In genomic region chrX:21993265-21993664, GRCh38 we compare ENCODE assay signal across 9 cellular contexts. TPM values are rescaled to one million over a fixed set of nuclear protein-coding genes. Genes with fewer than 3 reads are reported as not detected.
DNase-seq lines count a peak whose midpoint lies in the region; ATAC-seq and TF ChIP-seq lines count a peak whose summit lies in the region.
"Had no signal": no experiment of that assay in that cellular context is flagged by ENCODE, and none has a peak within 500 bp of the region (broad histone marks: within the 10 kb centered on the region; RNA-seq: fewer than 3 reads in every experiment).

No MANE protein-coding gene starts in this region.

- peaks cover 0 to 16% (median 0%) of the 10 kb centered on the region in 4 donors for H3K36me3 ChIP-seq in sigmoid colon

- no peaks in the 10 kb centered on the region for H3K9me3 ChIP-seq in sigmoid colon
- H3K9me3 ChIP-seq: SJCRH30 had no signal

- no peak for TF ChIP-seq CTCF in sigmoid colon (IDR thresholded peaks at IDR 0.05)

- DNase-seq in SKM-1 treated with dmso at 0.1 percent for 144 hours (lab: John Stamatoyannopoulos, UW; ENCODE audit: unreplicated experiment) (peak; percentile 58), sigmoid colon (peak; percentile 72), NCI-H2081 treated with DMSO at 0.1 percent for 48 hours (lab: John Stamatoyannopoulos, UW) (no peak), NCI-H748 treated with DMSO at 0.1 percent for 48 hours (lab: John Stamatoyannopoulos, UW) (no peak)
- DNase-seq in stimulated activated CD8-positive, alpha-beta memory T cell treated with anti-CD3 and anti-CD28 coated beads, Interleukin-4, amount 100 ng/mL, for 48 hours, result no peak
- DNase-seq: GOT3, SJCRH30 had no signal

- H3K27me3 ChIP-seq in sigmoid colon, result no peaks in the 10 kb centered on the region
- H3K27me3 ChIP-seq: SJCRH30 had no signal

- 63 to 90% methylated on average over 8 of the region's 8 CpGs for WGBS in sigmoid colon, 2 donors

- H3K27ac ChIP-seq in sigmoid colon, result peak overlapping the region in 1 of 4 donors; percentile 27
- H3K27ac ChIP-seq: SJCRH30 had no signal

- no peak for TF ChIP-seq EP300 in sigmoid colon (IDR thresholded peaks at IDR 0.05)

- ATAC-seq in GM19328 (IDR thresholded peaks at IDR 0.05; ENCODE audit: unreplicated experiment) (peak; percentile 75), HG02943 (IDR thresholded peaks at IDR 0.05; ENCODE audit: low read depth, unreplicated experiment) (peak; percentile 60)

- no peak for TF ChIP-seq POLR2A in sigmoid colon (IDR thresholded peaks at IDR 0.05)

- intact Hi-C loops in sigmoid colon (cut with DNase I), result no loop called here

- no peak overlapping the region for H3K4me3 ChIP-seq in sigmoid colon
- H3K4me3 ChIP-seq: SJCRH30 had no signal

- no peaks in the 10 kb centered on the region for H3K4me1 ChIP-seq in sigmoid colon
- H3K4me1 ChIP-seq: SJCRH30 had no signal

RNA-seq across cellular contexts. Expression of gene PHEX, which starts 38.9 kb away (rescaled TPM):
- total RNA-seq in sigmoid colon, result under 1 TPM; 0.16 to 0.83 (median 0.76) TPM
- polyA plus RNA-seq in sigmoid colon, result under 1 TPM in 1 of 3 donors, not detected in 2; 0.17 TPM

RNA-seq across cellular contexts. Expression of gene SMS, which starts 52.8 kb away (rescaled TPM):
- 10 to 100 TPM; 62.6 to 84.5 (median 70.0) TPM for total RNA-seq in sigmoid colon
- polyA plus RNA-seq in sigmoid colon, result 10 to 100 TPM; 64.3 to 65.8 (median 64.5) TPM

Comparison
In these comparisons a context has a peak if more than half of its experiments do, and no peak if none do; other contexts are left out.
1. DNase-seq: peak in SKM-1 treated with dmso at 0.1 percent for 144 hours (single experiment) and sigmoid colon (single experiment); none in stimulated activated CD8-positive, alpha-beta memory T cell treated with anti-CD3 and anti-CD28 coated beads, Interleukin-4, amount 100 ng/mL, for 48 hours (single experiment), NCI-H2081 treated with DMSO at 0.1 percent for 48 hours (single experiment) and NCI-H748 treated with DMSO at 0.1 percent for 48 hours (single experiment).